1 cellular context compared by ENCODE assay signal in the genomic region with DNA sequence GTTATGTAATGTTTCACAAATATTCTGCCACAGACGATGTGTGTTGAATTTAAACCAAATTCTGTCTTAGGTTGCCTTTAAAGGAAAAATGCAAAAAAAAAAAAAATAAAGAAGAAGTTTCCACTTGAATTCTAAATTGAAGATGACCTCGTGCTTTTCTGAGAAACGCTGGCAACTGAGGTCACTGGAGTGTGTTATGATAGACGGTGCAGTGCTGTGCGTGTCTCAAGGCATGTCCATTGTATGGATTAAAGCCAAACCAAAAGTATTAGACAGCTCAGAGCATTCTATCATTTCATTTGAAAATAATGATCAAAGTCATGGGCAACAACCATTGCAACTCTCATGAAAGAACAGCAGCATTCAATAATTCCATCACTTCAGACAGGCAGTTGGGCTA.
TF ChIP-seq lines count a peak whose summit lies in the region.

No MANE protein-coding gene starts in this region.

TF ChIP-seq in GM23338, 12 proteins besides CTCF, POLR2A, EP300 and RAD21 (continued from another document):
- TF ChIP-seq, protein P1, sequence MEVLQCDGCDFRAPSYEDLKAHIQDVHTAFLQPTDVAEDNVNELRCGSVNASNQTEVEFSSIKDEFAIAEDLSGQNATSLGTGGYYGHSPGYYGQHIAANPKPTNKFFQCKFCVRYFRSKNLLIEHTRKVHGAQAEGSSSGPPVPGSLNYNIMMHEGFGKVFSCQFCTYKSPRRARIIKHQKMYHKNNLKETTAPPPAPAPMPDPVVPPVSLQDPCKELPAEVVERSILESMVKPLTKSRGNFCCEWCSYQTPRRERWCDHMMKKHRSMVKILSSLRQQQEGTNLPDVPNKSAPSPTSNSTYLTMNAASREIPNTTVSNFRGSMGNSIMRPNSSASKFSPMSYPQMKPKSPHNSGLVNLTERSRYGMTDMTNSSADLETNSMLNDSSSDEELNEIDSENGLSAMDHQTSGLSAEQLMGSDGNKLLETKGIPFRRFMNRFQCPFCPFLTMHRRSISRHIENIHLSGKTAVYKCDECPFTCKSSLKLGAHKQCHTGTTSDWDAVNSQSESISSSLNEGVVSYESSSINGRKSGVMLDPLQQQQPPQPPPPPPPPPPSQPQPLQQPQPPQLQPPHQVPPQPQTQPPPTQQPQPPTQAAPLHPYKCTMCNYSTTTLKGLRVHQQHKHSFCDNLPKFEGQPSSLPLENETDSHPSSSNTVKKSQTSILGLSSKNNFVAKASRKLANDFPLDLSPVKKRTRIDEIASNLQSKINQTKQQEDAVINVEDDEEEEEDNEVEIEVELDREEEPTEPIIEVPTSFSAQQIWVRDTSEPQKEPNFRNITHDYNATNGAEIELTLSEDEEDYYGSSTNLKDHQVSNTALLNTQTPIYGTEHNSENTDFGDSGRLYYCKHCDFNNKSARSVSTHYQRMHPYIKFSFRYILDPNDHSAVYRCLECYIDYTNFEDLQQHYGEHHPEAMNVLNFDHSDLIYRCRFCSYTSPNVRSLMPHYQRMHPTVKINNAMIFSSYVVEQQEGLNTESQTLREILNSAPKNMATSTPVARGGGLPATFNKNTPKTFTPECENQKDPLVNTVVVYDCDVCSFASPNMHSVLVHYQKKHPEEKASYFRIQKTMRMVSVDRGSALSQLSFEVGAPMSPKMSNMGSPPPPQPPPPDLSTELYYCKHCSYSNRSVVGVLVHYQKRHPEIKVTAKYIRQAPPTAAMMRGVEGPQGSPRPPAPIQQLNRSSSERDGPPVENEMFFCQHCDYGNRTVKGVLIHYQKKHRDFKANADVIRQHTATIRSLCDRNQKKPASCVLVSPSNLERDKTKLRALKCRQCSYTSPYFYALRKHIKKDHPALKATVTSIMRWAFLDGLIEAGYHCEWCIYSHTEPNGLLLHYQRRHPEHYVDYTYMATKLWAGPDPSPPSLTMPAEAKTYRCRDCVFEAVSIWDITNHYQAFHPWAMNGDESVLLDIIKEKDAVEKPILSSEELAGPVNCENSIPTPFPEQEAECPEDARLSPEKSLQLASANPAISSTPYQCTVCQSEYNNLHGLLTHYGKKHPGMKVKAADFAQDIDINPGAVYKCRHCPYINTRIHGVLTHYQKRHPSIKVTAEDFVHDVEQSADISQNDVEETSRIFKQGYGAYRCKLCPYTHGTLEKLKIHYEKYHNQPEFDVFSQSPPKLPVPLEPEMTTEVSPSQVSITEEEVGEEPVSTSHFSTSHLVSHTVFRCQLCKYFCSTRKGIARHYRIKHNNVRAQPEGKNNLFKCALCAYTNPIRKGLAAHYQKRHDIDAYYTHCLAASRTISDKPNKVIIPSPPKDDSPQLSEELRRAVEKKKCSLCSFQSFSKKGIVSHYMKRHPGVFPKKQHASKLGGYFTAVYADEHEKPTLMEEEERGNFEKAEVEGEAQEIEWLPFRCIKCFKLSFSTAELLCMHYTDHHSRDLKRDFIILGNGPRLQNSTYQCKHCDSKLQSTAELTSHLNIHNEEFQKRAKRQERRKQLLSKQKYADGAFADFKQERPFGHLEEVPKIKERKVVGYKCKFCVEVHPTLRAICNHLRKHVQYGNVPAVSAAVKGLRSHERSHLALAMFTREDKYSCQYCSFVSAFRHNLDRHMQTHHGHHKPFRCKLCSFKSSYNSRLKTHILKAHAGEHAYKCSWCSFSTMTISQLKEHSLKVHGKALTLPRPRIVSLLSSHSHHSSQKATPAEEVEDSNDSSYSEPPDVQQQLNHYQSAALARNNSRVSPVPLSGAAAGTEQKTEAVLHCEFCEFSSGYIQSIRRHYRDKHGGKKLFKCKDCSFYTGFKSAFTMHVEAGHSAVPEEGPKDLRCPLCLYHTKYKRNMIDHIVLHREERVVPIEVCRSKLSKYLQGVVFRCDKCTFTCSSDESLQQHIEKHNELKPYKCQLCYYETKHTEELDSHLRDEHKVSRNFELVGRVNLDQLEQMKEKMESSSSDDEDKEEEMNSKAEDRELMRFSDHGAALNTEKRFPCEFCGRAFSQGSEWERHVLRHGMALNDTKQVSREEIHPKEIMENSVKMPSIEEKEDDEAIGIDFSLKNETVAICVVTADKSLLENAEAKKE (CRISPR knock-in tag; IDR thresholded peaks at IDR 0.05): no peak
- TF ChIP-seq EZH2 (IDR thresholded peaks at IDR 0.05; ENCODE audit: low read depth, unreplicated experiment) (no peak), NANOG (IDR thresholded peaks at IDR 0.05; ENCODE audit: borderline replicate concordance) (no peak)
- TF ChIP-seq, protein P2, sequence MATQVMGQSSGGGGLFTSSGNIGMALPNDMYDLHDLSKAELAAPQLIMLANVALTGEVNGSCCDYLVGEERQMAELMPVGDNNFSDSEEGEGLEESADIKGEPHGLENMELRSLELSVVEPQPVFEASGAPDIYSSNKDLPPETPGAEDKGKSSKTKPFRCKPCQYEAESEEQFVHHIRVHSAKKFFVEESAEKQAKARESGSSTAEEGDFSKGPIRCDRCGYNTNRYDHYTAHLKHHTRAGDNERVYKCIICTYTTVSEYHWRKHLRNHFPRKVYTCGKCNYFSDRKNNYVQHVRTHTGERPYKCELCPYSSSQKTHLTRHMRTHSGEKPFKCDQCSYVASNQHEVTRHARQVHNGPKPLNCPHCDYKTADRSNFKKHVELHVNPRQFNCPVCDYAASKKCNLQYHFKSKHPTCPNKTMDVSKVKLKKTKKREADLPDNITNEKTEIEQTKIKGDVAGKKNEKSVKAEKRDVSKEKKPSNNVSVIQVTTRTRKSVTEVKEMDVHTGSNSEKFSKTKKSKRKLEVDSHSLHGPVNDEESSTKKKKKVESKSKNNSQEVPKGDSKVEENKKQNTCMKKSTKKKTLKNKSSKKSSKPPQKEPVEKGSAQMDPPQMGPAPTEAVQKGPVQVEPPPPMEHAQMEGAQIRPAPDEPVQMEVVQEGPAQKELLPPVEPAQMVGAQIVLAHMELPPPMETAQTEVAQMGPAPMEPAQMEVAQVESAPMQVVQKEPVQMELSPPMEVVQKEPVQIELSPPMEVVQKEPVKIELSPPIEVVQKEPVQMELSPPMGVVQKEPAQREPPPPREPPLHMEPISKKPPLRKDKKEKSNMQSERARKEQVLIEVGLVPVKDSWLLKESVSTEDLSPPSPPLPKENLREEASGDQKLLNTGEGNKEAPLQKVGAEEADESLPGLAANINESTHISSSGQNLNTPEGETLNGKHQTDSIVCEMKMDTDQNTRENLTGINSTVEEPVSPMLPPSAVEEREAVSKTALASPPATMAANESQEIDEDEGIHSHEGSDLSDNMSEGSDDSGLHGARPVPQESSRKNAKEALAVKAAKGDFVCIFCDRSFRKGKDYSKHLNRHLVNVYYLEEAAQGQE (IDR thresholded peaks at IDR 0.05; ENCODE audit: unreplicated experiment): no peak
